Comparison of ENCODE assay signal across 1 cellular context in genomic region chr11:10805741-10806140, GRCh38.
TF ChIP-seq lines count a peak whose summit lies in the region.

No MANE protein-coding gene starts in this region.

TF ChIP-seq in HepG2, 621 proteins besides CTCF, POLR2A, EP300 and RAD21 (continued from another document):
- TF ChIP-seq, protein P1, sequence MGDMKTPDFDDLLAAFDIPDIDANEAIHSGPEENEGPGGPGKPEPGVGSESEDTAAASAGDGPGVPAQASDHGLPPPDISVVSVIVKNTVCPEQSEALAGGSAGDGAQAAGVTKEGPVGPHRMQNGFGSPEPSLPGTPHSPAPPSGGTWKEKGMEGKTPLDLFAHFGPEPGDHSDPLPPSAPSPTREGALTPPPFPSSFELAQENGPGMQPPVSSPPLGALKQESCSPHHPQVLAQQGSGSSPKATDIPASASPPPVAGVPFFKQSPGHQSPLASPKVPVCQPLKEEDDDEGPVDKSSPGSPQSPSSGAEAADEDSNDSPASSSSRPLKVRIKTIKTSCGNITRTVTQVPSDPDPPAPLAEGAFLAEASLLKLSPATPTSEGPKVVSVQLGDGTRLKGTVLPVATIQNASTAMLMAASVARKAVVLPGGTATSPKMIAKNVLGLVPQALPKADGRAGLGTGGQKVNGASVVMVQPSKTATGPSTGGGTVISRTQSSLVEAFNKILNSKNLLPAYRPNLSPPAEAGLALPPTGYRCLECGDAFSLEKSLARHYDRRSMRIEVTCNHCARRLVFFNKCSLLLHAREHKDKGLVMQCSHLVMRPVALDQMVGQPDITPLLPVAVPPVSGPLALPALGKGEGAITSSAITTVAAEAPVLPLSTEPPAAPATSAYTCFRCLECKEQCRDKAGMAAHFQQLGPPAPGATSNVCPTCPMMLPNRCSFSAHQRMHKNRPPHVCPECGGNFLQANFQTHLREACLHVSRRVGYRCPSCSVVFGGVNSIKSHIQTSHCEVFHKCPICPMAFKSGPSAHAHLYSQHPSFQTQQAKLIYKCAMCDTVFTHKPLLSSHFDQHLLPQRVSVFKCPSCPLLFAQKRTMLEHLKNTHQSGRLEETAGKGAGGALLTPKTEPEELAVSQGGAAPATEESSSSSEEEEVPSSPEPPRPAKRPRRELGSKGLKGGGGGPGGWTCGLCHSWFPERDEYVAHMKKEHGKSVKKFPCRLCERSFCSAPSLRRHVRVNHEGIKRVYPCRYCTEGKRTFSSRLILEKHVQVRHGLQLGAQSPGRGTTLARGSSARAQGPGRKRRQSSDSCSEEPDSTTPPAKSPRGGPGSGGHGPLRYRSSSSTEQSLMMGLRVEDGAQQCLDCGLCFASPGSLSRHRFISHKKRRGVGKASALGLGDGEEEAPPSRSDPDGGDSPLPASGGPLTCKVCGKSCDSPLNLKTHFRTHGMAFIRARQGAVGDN (CRISPR knock-in tag; IDR thresholded peaks at IDR 0.05) = no peak
- TF ChIP-seq DPF2 (CRISPR knock-in tag; IDR thresholded peaks at IDR 0.05; ENCODE audit: borderline replicate concordance, low read depth) = no peak
- 0 out of 2 replicates have a peak, but pooled peaks have one; percentile 20 for TF ChIP-seq FOSL2 (CRISPR knock-in tag; IDR thresholded peaks at IDR 0.05)
- TF ChIP-seq MTF1 (CRISPR knock-in tag; IDR thresholded peaks at IDR 0.05) = no peak
- TF ChIP-seq, protein P2, sequence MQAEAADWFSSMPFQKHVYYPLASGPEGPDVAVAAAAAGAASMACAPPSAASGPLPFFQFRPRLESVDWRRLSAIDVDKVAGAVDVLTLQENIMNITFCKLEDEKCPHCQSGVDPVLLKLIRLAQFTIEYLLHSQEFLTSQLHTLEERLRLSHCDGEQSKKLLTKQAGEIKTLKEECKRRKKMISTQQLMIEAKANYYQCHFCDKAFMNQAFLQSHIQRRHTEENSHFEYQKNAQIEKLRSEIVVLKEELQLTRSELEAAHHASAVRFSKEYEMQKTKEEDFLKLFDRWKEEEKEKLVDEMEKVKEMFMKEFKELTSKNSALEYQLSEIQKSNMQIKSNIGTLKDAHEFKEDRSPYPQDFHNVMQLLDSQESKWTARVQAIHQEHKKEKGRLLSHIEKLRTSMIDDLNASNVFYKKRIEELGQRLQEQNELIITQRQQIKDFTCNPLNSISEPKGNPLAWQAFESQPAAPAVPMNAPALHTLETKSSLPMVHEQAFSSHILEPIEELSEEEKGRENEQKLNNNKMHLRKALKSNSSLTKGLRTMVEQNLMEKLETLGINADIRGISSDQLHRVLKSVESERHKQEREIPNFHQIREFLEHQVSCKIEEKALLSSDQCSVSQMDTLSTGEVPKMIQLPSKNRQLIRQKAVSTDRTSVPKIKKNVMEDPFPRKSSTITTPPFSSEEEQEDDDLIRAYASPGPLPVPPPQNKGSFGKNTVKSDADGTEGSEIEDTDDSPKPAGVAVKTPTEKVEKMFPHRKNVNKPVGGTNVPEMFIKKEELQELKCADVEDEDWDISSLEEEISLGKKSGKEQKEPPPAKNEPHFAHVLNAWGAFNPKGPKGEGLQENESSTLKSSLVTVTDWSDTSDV (CRISPR knock-in tag; IDR thresholded peaks at IDR 0.05) = no peak
- TF ChIP-seq KLF11 (CRISPR knock-in tag; IDR thresholded peaks at IDR 0.05) = no peak
- no peak for TF ChIP-seq MLLT10 (CRISPR knock-in tag; IDR thresholded peaks at IDR 0.05)
- no peak for TF ChIP-seq MYC (CRISPR knock-in tag; IDR thresholded peaks at IDR 0.05; ENCODE audit: borderline replicate concordance)
- peak; percentile 78; the same call in 1 of the 2 replicates for TF ChIP-seq ZBTB33 (CRISPR knock-in tag; IDR thresholded peaks at IDR 0.05)
- 0 out of 2 replicates have a peak, but pooled peaks have one; percentile 18 for TF ChIP-seq ARID5B (CRISPR knock-in tag; IDR thresholded peaks at IDR 0.05)
- no peak for TF ChIP-seq ZNF75D (CRISPR knock-in tag; IDR thresholded peaks at IDR 0.05; ENCODE audit: borderline replicate concordance)
- TF ChIP-seq NFE2L2 (IDR thresholded peaks at IDR 0.05; ENCODE audit: low read length) = no peak
- no peak for TF ChIP-seq SATB2 (CRISPR knock-in tag; IDR thresholded peaks at IDR 0.05)
